Comparison of ENCODE assay signal across 8 cellular contexts in genomic region chr16:89860747-89861304, GRCh38. TPM values are rescaled to one million over a fixed set of nuclear protein-coding genes. Genes with fewer than 3 reads are reported as not detected.
A peak's percentile ranks its signal among the peaks of the same experiment; 100 is the strongest.
DNase-seq lines count a peak whose midpoint lies in the region; ATAC-seq and TF ChIP-seq lines count a peak whose summit lies in the region.

No MANE protein-coding gene starts in this region.

- peaks cover 8 to 55% of the 10 kb centered on the region in 2 experiments; a peak in 2 of 3 replicates for H3K36me3 ChIP-seq in HEK293 (ENCODE audit: control insufficient read depth in 2 of 2, insufficient read depth in 1 of 2, low read length in 2 of 2)
- no peaks in the 10 kb centered on the region for H3K36me3 ChIP-seq in uterus

- H3K9me3 ChIP-seq in HEK293 (ENCODE audit: control insufficient read depth, insufficient read depth, low read depth, low read length) (no peaks in the 10 kb centered on the region), uterus (no peaks in the 10 kb centered on the region)

- H3K4me3 ChIP-seq in HEK293 (ENCODE audit: low read depth, low read length) (no peak overlapping the region), uterus (no peak overlapping the region)

- DNase-seq in CD1c-positive myeloid dendritic cell (ENCODE audit: extremely low spot score) (peak; percentile 71), RWPE1 (ENCODE audit: low spot score) (peak; percentile 83), foreskin keratinocyte (no peak), posterior cingulate gyrus (peak in 7 of 10 donors; percentile 33 to 95 (median 63)), uterus (peak; percentile 50 to 58)

- no peaks in the 10 kb centered on the region for H3K4me1 ChIP-seq in HEK293 (ENCODE audit: control insufficient read depth, insufficient read depth, low read length)
- peaks cover 8% of the 10 kb centered on the region for H3K4me1 ChIP-seq in foreskin keratinocyte
- H3K4me1 ChIP-seq in uterus = no peaks in the 10 kb centered on the region

- ATAC-seq in activated T-helper 17 cell treated with anti-CD3 and anti-CD28 coated beads, Interleukin-2, amount 50 U/mL, for 72 hours (replicated peaks) = peak; percentile 59
- ATAC-seq in foreskin keratinocyte (peak; percentile 78), GM19035 (IDR thresholded peaks at IDR 0.05; ENCODE audit: unreplicated experiment) (no peak)

- H3K27ac ChIP-seq in HEK293 (ENCODE audit: extremely low read depth, low read depth, low read length) = no peak overlapping the region
- H3K27ac ChIP-seq in RWPE1 = no peak overlapping the region
- H3K27ac ChIP-seq in foreskin keratinocyte = no peak overlapping the region
- no peak overlapping the region for H3K27ac ChIP-seq in uterus

- intact Hi-C loops in posterior cingulate gyrus (cut with DNase I) = loop anchor here (1.0 to 2.0 kb wide), 2 partner anchors 70 to 160 kb away; partner anchors contain the start of gene SPATA2L
- intact Hi-C loops in uterus (cut with DNase I; ENCODE audit: low total_unique reads) = no loop called here

- peaks cover 29% of the 10 kb centered on the region for H3K4me1 Mint-ChIP-seq in activated T-helper 17 cell treated with anti-CD3 and anti-CD28 coated beads, Interleukin-2, amount 50 U/mL, for 72 hours

- peak; percentile 95 for TF ChIP-seq CTCF in HEK293 (tag by site-specific recombination; IDR thresholded peaks at IDR 0.05)
- peak; percentile 98 for TF ChIP-seq CTCF in RWPE1 (conservative IDR thresholded peaks at IDR 0.05; ENCODE audit: low read depth)
- peak; percentile 95 for TF ChIP-seq CTCF in foreskin keratinocyte (conservative IDR thresholded peaks at IDR 0.05)
- peak; percentile 89 to 96 (median 95) for TF ChIP-seq CTCF in uterus (IDR thresholded peaks at IDR 0.05)

- H3K36me3 Mint-ChIP-seq in activated T-helper 17 cell treated with anti-CD3 and anti-CD28 coated beads, Interleukin-2, amount 50 U/mL, for 72 hours (ENCODE audit: low read depth) = no peaks in the 10 kb centered on the region

- POLR2A ChIA-PET in HEK293 (lab: Yijun Ruan, JAX) = interaction anchor here (1.2 to 3.1 kb wide), 5 partner anchors 12 to 69 kb away, joined by 4 to 22 read pairs (median 6); partner anchors contain the start of genes FANCA and TCF25
- POLR2A ChIA-PET in RWPE1 (lab: Yijun Ruan, JAX; ENCODE audit: low non-redundant PET) = interaction anchor here (0.6 kb wide), 1 partner anchor 298 kb away, joined by 4 read pairs; no protein-coding TSS in a partner anchor

- TF ChIP-seq POLR2A in uterus (IDR thresholded peaks at IDR 0.05) = peak in 1 of 2 donors; percentile 16

- CTCF ChIA-PET in HEK293 (lab: Yijun Ruan, JAX) = interaction anchor here (0.6 to 3.2 kb wide), 29 partner anchors 9 to 161 kb away, joined by 3 to 34 read pairs (median 5); partner anchors contain the start of genes FANCA and TCF25
- CTCF ChIA-PET in RWPE1 (lab: Yijun Ruan, JAX) = interaction anchor here (0.5 to 2.1 kb wide), 27 partner anchors 9 to 448 kb away, joined by 3 to 10 read pairs (median 4); partner anchors contain the start of gene SPATA2L

- no peaks in the 10 kb centered on the region for H3K9me3 Mint-ChIP-seq in activated T-helper 17 cell treated with anti-CD3 and anti-CD28 coated beads, Interleukin-2, amount 50 U/mL, for 72 hours

- H3K27ac Mint-ChIP-seq in activated T-helper 17 cell treated with anti-CD3 and anti-CD28 coated beads, Interleukin-2, amount 50 U/mL, for 72 hours = no peak overlapping the region

- no peak overlapping the region for H3K4me3 Mint-ChIP-seq in activated T-helper 17 cell treated with anti-CD3 and anti-CD28 coated beads, Interleukin-2, amount 50 U/mL, for 72 hours

- H3K27me3 ChIP-seq in foreskin keratinocyte (no peaks in the 10 kb centered on the region), uterus (no peaks in the 10 kb centered on the region)

- H3K27me3 Mint-ChIP-seq in activated T-helper 17 cell treated with anti-CD3 and anti-CD28 coated beads, Interleukin-2, amount 50 U/mL, for 72 hours = no peaks in the 10 kb centered on the region

TF ChIP-seq in HEK293, 187 proteins besides CTCF, POLR2A, EP300 and RAD21 (continues in another document):
- TF ChIP-seq ZNF701 (tag by site-specific recombination; IDR thresholded peaks at IDR 0.05) = no peak
- no peak for TF ChIP-seq ZNF558 (tag by site-specific recombination; IDR thresholded peaks at IDR 0.05)
- TF ChIP-seq ZNF629 (tag by site-specific recombination; IDR thresholded peaks at IDR 0.05) = no peak
- TF ChIP-seq KLF9 (tag by site-specific recombination; IDR thresholded peaks at IDR 0.05; ENCODE audit: low read depth) = peak; percentile 95
- TF ChIP-seq ZNF580 (tag by site-specific recombination; IDR thresholded peaks at IDR 0.05) = no peak
- no peak for TF ChIP-seq ZNF174 (tag by site-specific recombination; IDR thresholded peaks at IDR 0.05)
- no peak for TF ChIP-seq ZNF132 (tag by site-specific recombination; IDR thresholded peaks at IDR 0.05; ENCODE audit: borderline replicate concordance)
- no peak for TF ChIP-seq ZBTB11 (tag by site-specific recombination; conservative IDR thresholded peaks at IDR 0.05; ENCODE audit: low read depth)
- TF ChIP-seq ZNF148 (tag by site-specific recombination; IDR thresholded peaks at IDR 0.05; ENCODE audit: borderline replicate concordance) = no peak
- no peak for TF ChIP-seq ZNF529 (tag by site-specific recombination; IDR thresholded peaks at IDR 0.05; ENCODE audit: insufficient replicate concordance)
- no peak for TF ChIP-seq ZBTB1 (tag by site-specific recombination; IDR thresholded peaks at IDR 0.05)
- TF ChIP-seq ZBTB48 (tag by site-specific recombination; IDR thresholded peaks at IDR 0.05) = peak; percentile 96
- TF ChIP-seq ZNF792 (tag by site-specific recombination; IDR thresholded peaks at IDR 0.05) = no peak
- TF ChIP-seq ZNF292 (tag by site-specific recombination; IDR thresholded peaks at IDR 0.05; ENCODE audit: borderline replicate concordance, low read depth) = no peak
- no peak for TF ChIP-seq IKZF3 (tag by site-specific recombination; IDR thresholded peaks at IDR 0.05)

RNA-seq across cellular contexts. Expression of gene TCF25, which starts 12.6 kb away (rescaled TPM):
- 100 to 1,000 TPM; 181 to 195 TPM for total RNA-seq in activated T-helper 17 cell treated with anti-CD3 and anti-CD28 coated beads, Interleukin-2, amount 50 U/mL, for 72 hours
- total RNA-seq in foreskin keratinocyte = 89.1 and 93.4 TPM in 2 replicates
- 84.8 and 92.9 TPM in 2 replicates for polyA plus RNA-seq in foreskin keratinocyte
- 100 to 1,000 TPM in 2 of 4 donors, 10 to 100 TPM in 2; 60.3 to 221 (median 126) TPM for total RNA-seq in uterus

RNA-seq across cellular contexts. Expression of gene SPIRE2, which starts 32.6 kb away (rescaled TPM):
- total RNA-seq in activated T-helper 17 cell treated with anti-CD3 and anti-CD28 coated beads, Interleukin-2, amount 50 U/mL, for 72 hours = 1 to 10 TPM; 4.3 to 4.8 TPM
- 2.2 and 2.6 TPM in 2 replicates for total RNA-seq in foreskin keratinocyte
- 1.5 and 1.7 TPM in 2 replicates for polyA plus RNA-seq in foreskin keratinocyte
- 1 to 10 TPM; 1.2 to 7.5 (median 3.3) TPM for total RNA-seq in uterus

RNA-seq across cellular contexts. Expression of gene FANCA, which starts 44.4 kb away (rescaled TPM):
- 100 to 1,000 TPM; 115 to 131 TPM for total RNA-seq in activated T-helper 17 cell treated with anti-CD3 and anti-CD28 coated beads, Interleukin-2, amount 50 U/mL, for 72 hours
- total RNA-seq in foreskin keratinocyte = 32.0 and 33.0 TPM in 2 replicates
- 26.4 and 30.4 TPM in 2 replicates for polyA plus RNA-seq in foreskin keratinocyte
- total RNA-seq in uterus = 10 to 100 TPM in 1 of 4 donors, 1 to 10 TPM in 1, under 1 TPM in 1, not detected in 1; 0.26 to 27.4 (median 2.4) TPM

RNA-seq across cellular contexts. Expression of gene MC1R, which starts 57.8 kb away (rescaled TPM):
- total RNA-seq in activated T-helper 17 cell treated with anti-CD3 and anti-CD28 coated beads, Interleukin-2, amount 50 U/mL, for 72 hours = 1 to 10 TPM; 7.5 to 7.6 TPM
- 1.4 and 2.8 TPM in 2 replicates for total RNA-seq in foreskin keratinocyte
- 1.3 and 2.1 TPM in 2 replicates for polyA plus RNA-seq in foreskin keratinocyte
- 1 to 10 TPM in 3 of 4 donors, under 1 TPM in 1; 0.77 to 6.2 (median 5.4) TPM for total RNA-seq in uterus

Comparison
In these comparisons a context has a peak if more than half of its experiments do, and no peak if none do; other contexts are left out.
1. DNase-seq: peak in CD1c-positive myeloid dendritic cell (single experiment), RWPE1 (single experiment), posterior cingulate gyrus (7 of 10) and uterus (2 of 2); none in foreskin keratinocyte (0 of 2).
2. Peak in every context shown above with its lines, with median percentiles within 50 percentile points of each other: CTCF ChIP-seq.